In genomic region chr9:112894031-112894430, GRCh38 we compare ENCODE assay signal across 25 cellular contexts. TPM values are rescaled to one million over a fixed set of nuclear protein-coding genes. Genes with fewer than 3 reads are reported as not detected.
A peak's percentile ranks its signal among the peaks of the same experiment; 100 is the strongest.
DNase-seq lines count a peak whose midpoint lies in the region; ATAC-seq, FAIRE-seq and TF ChIP-seq lines count a peak whose summit lies in the region.
"Had no signal": no experiment of that assay in that cellular context is flagged by ENCODE, and none has a peak within 500 bp of the region (broad histone marks: within the 10 kb centered on the region; RNA-seq: fewer than 3 reads in every experiment).

No MANE protein-coding gene starts in this region.

- no peaks in the 10 kb centered on the region for H4K20me1 ChIP-seq in keratinocyte (ENCODE audit: control insufficient read depth, extremely low read depth, insufficient read depth, low read length)

- DNase-seq in A172 (ENCODE audit: low spot score) (peak; percentile 15), M059J (ENCODE audit: low read depth) (peak; percentile 30), amniotic epithelial cell (ENCODE audit: low read depth) (peak; percentile 68), keratinocyte (ENCODE audit: low read depth, low spot score) (no peak), SK-N-DZ (ENCODE audit: low spot score) (no peak), head of caudate nucleus (no peak)
- DNase-seq: activated CD4-positive, alpha-beta memory T cell treated with anti-CD3 and anti-CD28 coated beads, Interleukin-2, amount 10 ng/mL, durations not matched to agents 7 days and 5 days; activated T-cell treated with anti-CD3 and anti-CD28 coated beads, Interleukin-2, amount 50 U/mL, for 48 hours; CD4-positive, alpha-beta memory T cell; central memory CD4-positive, alpha-beta T cell; DMS79; effector memory CD4-positive, alpha-beta T cell; NCI-H2107; NCI-H69; T-cell had no signal

- no peaks in the 10 kb centered on the region for H3K36me3 ChIP-seq in keratinocyte (ENCODE audit: control insufficient read depth in 2 of 2, extremely low read depth in 1 of 2, insufficient read depth in 2 of 2, low read length in 2 of 2)
- H3K36me3 ChIP-seq: prostate gland, tibial nerve had no signal

- H3K4me2 ChIP-seq in keratinocyte (ENCODE audit: control insufficient read depth, extremely low read depth, insufficient read depth, low read depth, low read length) = no peak overlapping the region
- H3K4me2 ChIP-seq: A549 had no signal

- TF ChIP-seq CTCF in keratinocyte (optimal IDR thresholded peaks at IDR 0.05 in 1 of 3, IDR thresholded peaks at IDR 0.05 in 1 of 3, conservative IDR thresholded peaks at IDR 0.05 in 1 of 3; ENCODE audit: extremely low read depth in 1 of 3, insufficient read depth in 2 of 3, low read length in 3 of 3) = no peak

- H3K9me1 ChIP-seq in keratinocyte (ENCODE audit: control insufficient read depth, extremely low read depth, insufficient read depth, low read length) = no peaks in the 10 kb centered on the region

- H2AFZ ChIP-seq in keratinocyte (ENCODE audit: control insufficient read depth, low read length) = no peak overlapping the region

- dilution Hi-C loops in keratinocyte (cut with MboI; ENCODE audit: extremely low pct_ligation_motif_present, low sequenced_read_pairs) = no loop called here

- no peak overlapping the region for H3K9ac ChIP-seq in keratinocyte (ENCODE audit: control insufficient read depth, extremely low read depth, insufficient read depth, low read length)

- intact Hi-C loops in head of caudate nucleus (cut with DNase I) = no loop called here

- no peak overlapping the region for H3K27ac ChIP-seq in keratinocyte (ENCODE audit: control insufficient read depth, insufficient read depth, low read length)
- H3K27ac ChIP-seq: A549, prostate gland had no signal

- H3K79me2 ChIP-seq in keratinocyte (ENCODE audit: control insufficient read depth, insufficient read depth, low read length) = no peaks in the 10 kb centered on the region

- ATAC-seq in GM19463 (IDR thresholded peaks at IDR 0.05; ENCODE audit: unreplicated experiment) (no peak), GM18907 (IDR thresholded peaks at IDR 0.05; ENCODE audit: unreplicated experiment) (no peak)
- ATAC-seq: A549; natural killer cell treated with Interleukin-12 subunit alpha and Interleukin-12 subunit beta and Interleukin-15 and Interleukin-18, amount 100 ng/mL, for 72 hours; stimulated activated memory B cell treated with anti-CD40 and anti-IgM and Interleukin-4, amounts not matched to agents 10 μg/mL and 1 μg/mL and 100 μg/mL, for 72 hours; T-cell had no signal

- no peaks in the 10 kb centered on the region for H3K4me1 ChIP-seq in keratinocyte (ENCODE audit: control insufficient read depth, extremely low read depth, insufficient read depth, low read length)
- H3K4me1 ChIP-seq: A549, prostate gland had no signal

- peaks cover 20% of the 10 kb centered on the region for H3K27me3 ChIP-seq in keratinocyte (ENCODE audit: control insufficient read depth, extremely low read depth, insufficient read depth, low read length)

- FAIRE-seq in keratinocyte (lab: Jason Lieb, UNC) = peak; percentile 71
- FAIRE-seq: A549, GM18507 had no signal

- no peaks in the 10 kb centered on the region for H3K9me3 ChIP-seq in keratinocyte (ENCODE audit: control insufficient read depth, low read depth, low read length)
- H3K9me3 ChIP-seq: A549, prostate gland, tibial nerve had no signal

- no peak overlapping the region for H3K4me3 ChIP-seq in keratinocyte (ENCODE audit: control insufficient read depth in 2 of 3, extremely low read depth in 1 of 3, insufficient read depth in 2 of 3, low read depth in 1 of 3, low read length in 3 of 3)
- H3K4me3 ChIP-seq: A549, prostate gland, tibial nerve had no signal

RNA-seq across cellular contexts. Expression of gene SLC46A2, which starts 3.4 kb away (rescaled TPM):
- not detected in 2 replicates for total RNA-seq in A172 (2014; rRNA removed; shearing (Covaris generic))
- total RNA-seq in M059J (2014; rRNA removed; shearing (Covaris generic)) = not detected in 2 replicates
- polyA plus RNA-seq in keratinocyte = not detected in 3 replicates
- 0.69 TPM for polyA plus RNA-seq in keratinocyte (2011; ENCODE audit: low read depth)
- polyA plus RNA-seq in keratinocyte (2011; cell fraction: cytosol; rRNA removed) = not detected in 2 replicates
- not detected in 2 replicates for polyA plus RNA-seq in keratinocyte (2011; cell fraction: nucleus; rRNA removed)
- polyA plus RNA-seq in keratinocyte (2012; ENCODE audit: low replicate concordance) = 2.6 TPM in 1 of 2 replicates, not detected in the other
- polyA minus RNA-seq in keratinocyte = not detected in 3 replicates
- polyA minus RNA-seq in keratinocyte (2011; cell fraction: cytosol; rRNA and poly(A)+ RNA removed) = not detected
- polyA minus RNA-seq in keratinocyte (2011; cell fraction: nucleus; rRNA and poly(A)+ RNA removed) = not detected in 2 replicates
- polyA plus RNA-seq in SK-N-DZ (2014; cell fraction: cytosol; rRNA removed) = not detected in 2 replicates
- not detected in 2 replicates for polyA plus RNA-seq in SK-N-DZ (2014; cell fraction: nucleus; rRNA removed)
- total RNA-seq: activated CD4-positive, alpha-beta memory T cell treated with anti-CD3 and anti-CD28 coated beads, Interleukin-2, amount 10 ng/mL, durations not matched to agents 7 days and 5 days; CD4-positive, alpha-beta memory T cell; HT-29; natural killer cell treated with Interleukin-12 subunit alpha and Interleukin-12 subunit beta and Interleukin-15 and Interleukin-18, amount 100 ng/mL, for 72 hours; RPMI7951; T-cell had no signal
- polyA plus RNA-seq: A549; CD4-positive, alpha-beta memory T cell had no signal

Comparison
In these comparisons a context has a peak if more than half of its experiments do, and no peak if none do; other contexts are left out.
1. DNase-seq: peak in A172 (single experiment), M059J (single experiment) and amniotic epithelial cell (single experiment); none in keratinocyte (single experiment), SK-N-DZ (single experiment) and head of caudate nucleus (0 of 42).